In the genomic region with DNA sequence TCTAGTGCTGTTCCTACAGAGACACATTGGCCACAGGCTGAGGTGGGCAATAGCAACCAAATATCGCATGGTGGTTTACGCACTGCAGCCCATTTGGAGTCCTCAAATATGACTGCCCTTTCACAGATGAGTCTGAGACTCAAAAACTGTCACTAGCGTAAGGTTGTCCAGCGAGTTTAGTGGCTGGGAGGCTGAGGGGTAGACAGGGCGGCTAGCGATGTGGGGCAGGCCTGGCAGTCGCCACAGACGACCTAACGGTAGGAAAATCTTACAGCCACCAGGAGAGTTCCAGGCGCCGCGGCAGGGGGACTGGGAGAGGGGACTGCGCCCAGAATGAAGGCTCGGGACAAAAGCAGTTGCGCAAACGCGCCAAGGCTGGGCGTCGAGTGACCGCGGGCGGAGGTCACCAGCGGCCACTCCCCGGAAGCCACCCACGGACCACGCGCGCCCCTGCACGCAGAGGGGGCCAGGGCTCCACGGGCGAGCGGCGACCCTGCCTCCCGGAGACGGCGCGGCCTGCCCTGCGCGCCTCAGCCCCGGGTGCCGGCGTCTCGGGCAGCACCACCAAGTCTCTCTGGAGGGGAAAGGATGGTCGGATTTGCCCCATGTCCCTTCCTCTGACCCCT, we compare ENCODE assay signal across 8 cellular contexts. TPM values are rescaled to one million over a fixed set of nuclear protein-coding genes. Genes with fewer than 3 reads are reported as not detected.
A peak's percentile ranks its signal among the peaks of the same experiment; 100 is the strongest.
DNase-seq lines count a peak whose midpoint lies in the region; ATAC-seq and TF ChIP-seq lines count a peak whose summit lies in the region.

No MANE protein-coding gene starts in this region.

- intact Hi-C loops in activated CD4-positive, alpha-beta memory T cell treated with anti-CD3 and anti-CD28 coated beads for 36 hours (cut with micrococcal nuclease), result loop anchor here (5.0 kb wide), 3 partner anchors 46 to 376 kb away; a partner anchor contains a TSS
- intact Hi-C loops in heart left ventricle (cut with DNase I), result loop anchor here in 8 of 10 donors (5.0 to 10.0 kb wide), 7 partner anchors 74 to 827 kb away; a partner anchor contains a TSS

- H3K4me3 ChIP-seq in heart left ventricle, result peak overlapping the region; percentile 45 to 92 (median 80)

- WGBS in heart left ventricle, 4 donors, result 6 to 17% (median 8%) methylated on average over 17 to 44 of the region's 44 CpGs

- peaks cover 17 to 66% (median 47%) of the 10 kb centered on the region in 12 donors for H3K4me1 ChIP-seq in heart left ventricle

- POLR2A ChIA-PET in activated CD4-positive, alpha-beta memory T cell treated with anti-CD3 and anti-CD28 coated beads for 36 hours (lab: Charles Lee), result no interaction called here

- H3K27ac ChIP-seq in heart left ventricle, result peak overlapping the region; percentile 97 to 100 (median 100)

- ATAC-seq in HG03103 (IDR thresholded peaks at IDR 0.05; ENCODE audit: low read depth, unreplicated experiment) (peak; percentile 8), heart left ventricle (peak in 3 of 4 donors; percentile 13 to 41 (median 37)), GM21528 (IDR thresholded peaks at IDR 0.05; ENCODE audit: low FRiP score, unreplicated experiment) (no peak)

- H3K4me1 Mint-ChIP-seq in activated CD4-positive, alpha-beta memory T cell treated with anti-CD3 and anti-CD28 coated beads for 36 hours (ENCODE audit: low read depth), result peaks cover 63% of the 10 kb centered on the region
- H3K4me1 Mint-ChIP-seq in progenitor cell of endocrine pancreas (ENCODE audit: low read depth), result peaks cover 40% of the 10 kb centered on the region

- TF ChIP-seq CTCF in heart left ventricle (IDR thresholded peaks at IDR 0.05) (no peak), progenitor cell of endocrine pancreas (IDR thresholded peaks at IDR 0.05; ENCODE audit: unreplicated experiment) (no peak)

- H3K9me3 Mint-ChIP-seq in activated CD4-positive, alpha-beta memory T cell treated with anti-CD3 and anti-CD28 coated beads for 36 hours, result no peaks in the 10 kb centered on the region
- H3K9me3 Mint-ChIP-seq in progenitor cell of endocrine pancreas (ENCODE audit: low read depth), result no peaks in the 10 kb centered on the region

- no peaks in the 10 kb centered on the region for H3K27me3 Mint-ChIP-seq in activated CD4-positive, alpha-beta memory T cell treated with anti-CD3 and anti-CD28 coated beads for 36 hours
- no peaks in the 10 kb centered on the region for H3K27me3 Mint-ChIP-seq in progenitor cell of endocrine pancreas

- H3K27ac Mint-ChIP-seq in activated CD4-positive, alpha-beta memory T cell treated with anti-CD3 and anti-CD28 coated beads for 36 hours, result peak overlapping the region; percentile 95
- peak overlapping the region; percentile 98 for H3K27ac Mint-ChIP-seq in progenitor cell of endocrine pancreas

- DNase-seq in GF-D8 (lab: John Stamatoyannopoulos, UW), result peak; percentile 52
- DNase-seq in activated CD4-positive, alpha-beta memory T cell treated with anti-CD3 and anti-CD28 coated beads for 36 hours, result no peak
- DNase-seq in heart left ventricle, result peak; percentile 67 to 87 (median 76)
- DNase-seq in progenitor cell of endocrine pancreas (ENCODE audit: low spot score, unreplicated experiment), result peak; percentile 35
- DNase-seq in effector CD4-positive, alpha-beta T cell, result no peak
- DNase-seq in NCI-H774 (lab: John Stamatoyannopoulos, UW), result no peak

- no peaks in the 10 kb centered on the region for H3K36me3 ChIP-seq in heart left ventricle

- H3K4me3 Mint-ChIP-seq in activated CD4-positive, alpha-beta memory T cell treated with anti-CD3 and anti-CD28 coated beads for 36 hours, result peak overlapping the region; percentile 86
- H3K4me3 Mint-ChIP-seq in progenitor cell of endocrine pancreas (ENCODE audit: low read depth), result peak overlapping the region; percentile 83

- H3K27me3 ChIP-seq in heart left ventricle, result no peaks in the 10 kb centered on the region

- CTCF ChIA-PET in activated CD4-positive, alpha-beta memory T cell treated with anti-CD3 and anti-CD28 coated beads for 36 hours (lab: Charles Lee), result no interaction called here

- peaks cover 11% of the 10 kb centered on the region for H3K36me3 Mint-ChIP-seq in activated CD4-positive, alpha-beta memory T cell treated with anti-CD3 and anti-CD28 coated beads for 36 hours
- peaks cover 4% of the 10 kb centered on the region for H3K36me3 Mint-ChIP-seq in progenitor cell of endocrine pancreas (ENCODE audit: insufficient read depth)

- no peaks in the 10 kb centered on the region for H3K9me3 ChIP-seq in heart left ventricle

- no peak for TF ChIP-seq POLR2A in heart left ventricle (IDR thresholded peaks at IDR 0.05)

RNA-seq across cellular contexts. Expression of a gene that starts 0.7 kb away (rescaled TPM):
- total RNA-seq in activated CD4-positive, alpha-beta memory T cell treated with anti-CD3 and anti-CD28 coated beads for 36 hours, result 10 to 100 TPM; 69.3 to 72.5 TPM
- total RNA-seq in heart left ventricle (100 to 1,000 TPM in 7 of 9 donors, 10 to 100 TPM in 2; 70.7 to 194 (median 116) TPM), progenitor cell of endocrine pancreas (44.1 and 46.2 TPM in 2 replicates)
- 100 to 1,000 TPM in 1 of 2 donors, 10 to 100 TPM in 1; 82.4 to 263 TPM for polyA plus RNA-seq in heart left ventricle

RNA-seq across cellular contexts. Expression of a gene that starts 7.9 kb away (rescaled TPM):
- 10 to 100 TPM; 29.7 to 33.8 TPM for total RNA-seq in activated CD4-positive, alpha-beta memory T cell treated with anti-CD3 and anti-CD28 coated beads for 36 hours
- total RNA-seq in heart left ventricle (100 to 1,000 TPM in 1 of 9 donors, 10 to 100 TPM in 8; 55.5 to 130 (median 71.9) TPM), progenitor cell of endocrine pancreas (21.6 and 23.5 TPM in 2 replicates)
- polyA plus RNA-seq in heart left ventricle, result 10 to 100 TPM; 20.0 to 28.8 TPM

Comparison
In these comparisons a context has a peak if more than half of its experiments do, and no peak if none do; other contexts are left out.
1. DNase-seq: peak in GF-D8 (single experiment), heart left ventricle (5 of 5) and progenitor cell of endocrine pancreas (single experiment); none in activated CD4-positive, alpha-beta memory T cell treated with anti-CD3 and anti-CD28 coated beads for 36 hours (single experiment), effector CD4-positive, alpha-beta T cell (single experiment) and NCI-H774 (single experiment).